ENCODE assay signal across 12 cellular contexts in genomic region chr14:103084021-103084919, GRCh38. TPM values are rescaled to one million over a fixed set of nuclear protein-coding genes. Genes with fewer than 3 reads are reported as not detected.
A peak's percentile ranks its signal among the peaks of the same experiment; 100 is the strongest.
DNase-seq lines count a peak whose midpoint lies in the region; TF ChIP-seq lines count a peak whose summit lies in the region.
"Had no signal": no experiment of that assay in that cellular context is flagged by ENCODE, and none has a peak within 500 bp of the region (broad histone marks: within the 10 kb centered on the region; RNA-seq: fewer than 3 reads in every experiment).

Gene LBHD2, plus strand, starts transcription at chr14:103084210. Its CDS starts 1,803 bp downstream, at chr14:103086013.

- no peaks in the 10 kb centered on the region for H3K9me3 ChIP-seq in subcutaneous abdominal adipose tissue (ENCODE audit: control insufficient read depth in 5 of 5, low read length in 5 of 5)

- peak within 1 kb of the TSS in 1 of 5 donors; percentile 30 for H3K9ac ChIP-seq in subcutaneous abdominal adipose tissue (ENCODE audit: low read length in 5 of 5)

- no peak within 1 kb of the TSS for H3K27ac ChIP-seq in subcutaneous abdominal adipose tissue (ENCODE audit: low read depth, low read length)
- H3K27ac ChIP-seq: HL-60 had no signal

- peaks cover 0 to 27% (median 13%) of the 10 kb centered on the region in 5 donors for H3K27me3 ChIP-seq in subcutaneous abdominal adipose tissue (ENCODE audit: control insufficient read depth in 5 of 5, insufficient read depth in 4 of 5, low read length in 5 of 5)

- DNase-seq in NCI-H1417 (lab: John Stamatoyannopoulos, UW) (peak in 2 of 3 experiments; percentile 24 to 25), NCI-H1417 treated with DMSO at 0.1 percent for 48 hours (lab: John Stamatoyannopoulos, UW) (no peak), ecto neural progenitor cell (ENCODE audit: low spot score) (peak; percentile 46), left kidney (ENCODE audit: low read depth, low spot score) (peak; percentile 54), DMS79 treated with DMSO at 0.1 percent for 48 hours (lab: John Stamatoyannopoulos, UW) (no peak), SK-N-DZ (ENCODE audit: low spot score) (no peak), GM10266 (ENCODE audit: extremely low spot score) (no peak)
- DNase-seq: dermis blood vessel endothelial cell; DND-41; stimulated activated CD4-positive, alpha-beta T cell treated with anti-CD3 and anti-CD28 coated beads, Interleukin-15, amount 100 ng/mL, for 24 hours had no signal

- peak within 1 kb of the TSS in 3 of 5 donors; percentile 18 to 46 (median 24) for H3K4me3 ChIP-seq in subcutaneous abdominal adipose tissue (ENCODE audit: low read depth in 1 of 5, low read length in 5 of 5)

- no peaks in the 10 kb centered on the region for H3K36me3 ChIP-seq in subcutaneous abdominal adipose tissue (ENCODE audit: control insufficient read depth in 5 of 5, insufficient read depth in 5 of 5, low read length in 5 of 5)

- TF ChIP-seq CTCF in GM10266 (IDR thresholded peaks at IDR 0.05; ENCODE audit: control insufficient read depth, insufficient read depth, low read depth, missing control alignments): no peak

- H3K4me1 ChIP-seq in subcutaneous abdominal adipose tissue (ENCODE audit: control insufficient read depth in 5 of 5, insufficient read depth in 5 of 5, low read length in 5 of 5): peaks cover 0 to 10% (median 9%) of the 10 kb centered on the region in 5 donors

RNA-seq across cellular contexts. Expression of gene LBHD2, which starts in this region (rescaled TPM):
- polyA plus RNA-seq in SK-N-DZ (2014; cell fraction: cytosol; rRNA removed): not detected in 2 replicates
- polyA plus RNA-seq in SK-N-DZ (2014; cell fraction: nucleus; rRNA removed): not detected in 2 replicates

Comparison
In these comparisons a context has a peak if more than half of its experiments do, and no peak if none do; other contexts are left out.
1. DNase-seq: peak in NCI-H1417 (2 of 3), ecto neural progenitor cell (single experiment) and left kidney (single experiment); none in NCI-H1417 treated with DMSO at 0.1 percent for 48 hours (single experiment), DMS79 treated with DMSO at 0.1 percent for 48 hours (single experiment), SK-N-DZ (single experiment) and GM10266 (single experiment).